22 cellular contexts compared by ENCODE assay signal in the genomic region with DNA sequence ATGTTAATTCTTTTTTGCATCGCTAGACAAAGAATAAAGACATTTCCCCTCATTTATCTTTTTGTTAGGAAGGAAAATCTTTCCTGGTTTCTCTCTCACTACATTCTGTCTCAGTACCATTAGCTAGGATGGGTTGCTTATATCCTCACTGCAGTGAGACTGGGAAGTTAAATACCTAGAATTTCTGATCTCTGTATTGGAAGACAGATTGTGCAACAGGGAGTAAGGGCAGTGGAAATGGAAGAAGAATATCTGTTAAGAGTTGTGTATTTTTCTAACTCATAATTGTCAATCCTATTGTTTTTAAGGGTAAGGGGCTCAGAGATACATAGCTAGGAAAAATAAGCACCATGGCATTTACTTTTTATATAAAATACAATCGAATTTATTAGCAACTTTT. TPM values are rescaled to one million over a fixed set of nuclear protein-coding genes. Genes with fewer than 3 reads are reported as not detected.
"Had no signal": no experiment of that assay in that cellular context is flagged by ENCODE, and none has a peak within 500 bp of the region (broad histone marks: within the 10 kb centered on the region; RNA-seq: fewer than 3 reads in every experiment).

No MANE protein-coding gene starts in this region.

- H3K36me3 Mint-ChIP-seq: activated CD4-positive, alpha-beta memory T cell treated with anti-CD3 and anti-CD28 coated beads for 36 hours; activated naive CD4-positive, alpha-beta T cell treated with anti-CD3 and anti-CD28 coated beads, Interleukin-2, amount 10 ng/mL, durations not matched to agents 7 days and 5 days; naive thymus-derived CD8-positive, alpha-beta T cell had no signal

- H3K36me3 ChIP-seq: colonic mucosa, esophagus squamous epithelium, left lung, lower lobe of right lung had no signal

- H3K27me3 Mint-ChIP-seq: activated CD4-positive, alpha-beta memory T cell treated with anti-CD3 and anti-CD28 coated beads for 36 hours; activated T-cell treated with anti-CD3 and anti-CD28 coated beads, Interleukin-2, amount 50 U/mL, for 24 hours had no signal

- H3K4me3 ChIP-seq: colonic mucosa, esophagus squamous epithelium, left lung, lower lobe of right lung, skin epidermis, testis had no signal

- H3K27me3 ChIP-seq: colonic mucosa, esophagus squamous epithelium, left lung, testis had no signal

- H3K27ac Mint-ChIP-seq: activated CD4-positive, alpha-beta memory T cell treated with anti-CD3 and anti-CD28 coated beads for 36 hours; activated naive CD4-positive, alpha-beta T cell treated with anti-CD3 and anti-CD28 coated beads, Interleukin-2, amount 10 ng/mL, durations not matched to agents 7 days and 5 days; activated T-cell treated with anti-CD3 and anti-CD28 coated beads, Interleukin-2, amount 50 U/mL, for 24 hours; naive thymus-derived CD8-positive, alpha-beta T cell had no signal

- H3K4me1 Mint-ChIP-seq: activated naive CD4-positive, alpha-beta T cell treated with anti-CD3 and anti-CD28 coated beads, Interleukin-2, amount 10 ng/mL, durations not matched to agents 7 days and 5 days; central memory CD8-positive, alpha-beta T cell had no signal

- H3K9me3 ChIP-seq: colonic mucosa, esophagus squamous epithelium, left lung, lower lobe of right lung, testis had no signal

- H3K9me3 Mint-ChIP-seq: activated CD4-positive, alpha-beta memory T cell treated with anti-CD3 and anti-CD28 coated beads for 36 hours; activated naive CD4-positive, alpha-beta T cell treated with anti-CD3 and anti-CD28 coated beads, Interleukin-2, amount 10 ng/mL, durations not matched to agents 7 days and 5 days; activated T-cell treated with anti-CD3 and anti-CD28 coated beads, Interleukin-2, amount 50 U/mL, for 24 hours had no signal

- H3K4me1 ChIP-seq: colonic mucosa, left lung, lower lobe of right lung, testis had no signal

- ATAC-seq: left lung; lower lobe of right lung; naive thymus-derived CD8-positive, alpha-beta T cell; sciatic nerve; stimulated activated naive CD8-positive, alpha-beta T cell treated with anti-CD3 and anti-CD28 coated beads, Interleukin-15, Interleukin-2, amounts not matched to agents 100 U/mL and 50 U/mL, for 24 hours had no signal

- DNase-seq: activated CD4-positive, alpha-beta memory T cell treated with anti-CD3 and anti-CD28 coated beads for 36 hours; activated CD4-positive, alpha-beta T cell treated with anti-CD3 and anti-CD28 coated beads for 48 hours; activated CD8-positive, alpha-beta memory T cell treated with anti-CD3 and anti-CD28 coated beads, Interleukin-2, amount 50 U/mL, for 4 hours; activated gamma-delta T cell; activated naive CD4-positive, alpha-beta T cell treated with anti-CD3 and anti-CD28 coated beads, Interleukin-2, amount 10 ng/mL, durations not matched to agents 7 days and 5 days; activated T-cell treated with anti-CD3 and anti-CD28 coated beads, Interleukin-2, amount 50 U/mL, for 24 hours; colonic mucosa; effector CD8-positive, alpha-beta T cell; esophagus squamous epithelium; foreskin melanocyte; left lung; lower lobe of right lung; mesenchymal stem cell; naive thymus-derived CD8-positive, alpha-beta T cell; posterior cingulate gyrus; stimulated activated CD4-positive, alpha-beta T cell treated with anti-CD3 and anti-CD28 coated beads, Interleukin-12 subunit alpha, Interleukin-12 subunit beta, amount 100 ng/mL, for 4 hours; stimulated activated CD4-positive, alpha-beta T cell treated with anti-CD3 and anti-CD28 coated beads, Interleukin-4, amount 100 ng/mL, for 1 hour; stimulated activated naive CD8-positive, alpha-beta T cell treated with anti-CD3 and anti-CD28 coated beads, Interleukin-15, Interleukin-2, amounts not matched to agents 100 U/mL and 50 U/mL, for 24 hours; testis had no signal

- H3K4me3 Mint-ChIP-seq: activated CD4-positive, alpha-beta memory T cell treated with anti-CD3 and anti-CD28 coated beads for 36 hours; activated naive CD4-positive, alpha-beta T cell treated with anti-CD3 and anti-CD28 coated beads, Interleukin-2, amount 10 ng/mL, durations not matched to agents 7 days and 5 days; activated T-cell treated with anti-CD3 and anti-CD28 coated beads, Interleukin-2, amount 50 U/mL, for 24 hours; central memory CD8-positive, alpha-beta T cell; naive thymus-derived CD8-positive, alpha-beta T cell had no signal

RNA-seq across cellular contexts. Expression of a gene that starts 19.6 kb away (rescaled TPM):
- total RNA-seq: naive thymus-derived CD8-positive, alpha-beta T cell had no signal
